ENCODE assay signal across 13 cellular contexts in the genomic region with DNA sequence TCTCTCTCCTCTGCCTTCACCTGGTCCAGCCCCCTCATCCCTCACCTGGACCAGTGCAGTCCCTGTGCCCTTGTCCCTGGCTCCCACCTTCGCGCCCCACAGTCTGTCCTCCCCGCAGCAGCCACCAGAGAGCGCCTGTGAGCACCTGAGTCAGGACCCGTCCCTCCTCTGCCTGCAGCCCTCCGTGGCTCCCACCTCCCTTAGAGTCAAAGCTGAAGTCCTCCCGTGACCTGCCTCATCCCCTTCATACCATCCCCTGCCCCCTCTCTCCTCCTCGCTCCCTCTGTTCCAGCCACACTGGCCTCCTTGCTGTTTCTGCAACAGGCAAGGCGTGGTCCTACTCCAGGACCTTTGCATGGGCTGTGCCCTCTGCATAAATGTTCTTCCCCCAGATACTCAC. TPM values are rescaled to one million over a fixed set of nuclear protein-coding genes. Genes with fewer than 3 reads are reported as not detected.
DNase-seq lines count a peak whose midpoint lies in the region; ATAC-seq, FAIRE-seq and TF ChIP-seq lines count a peak whose summit lies in the region.
"Had no signal": no experiment of that assay in that cellular context is flagged by ENCODE, and none has a peak within 500 bp of the region (broad histone marks: within the 10 kb centered on the region; RNA-seq: fewer than 3 reads in every experiment).

No MANE protein-coding gene starts in this region.

- H3K27ac Mint-ChIP-seq in WTC11: no peak overlapping the region

- no peak overlapping the region for H3K4me3 Mint-ChIP-seq in WTC11

- CTCF ChIA-PET in WTC11 (lab: Charles Lee): interaction anchor here (0.5 to 2.8 kb wide), 3 partner anchors 41 to 264 kb away, joined by 4 to 28 read pairs (median 4); no protein-coding TSS in a partner anchor

- no peaks in the 10 kb centered on the region for H3K36me3 Mint-ChIP-seq in WTC11

- no peak for FAIRE-seq in D721Med (lab: Jason Lieb, UNC)
- FAIRE-seq: G401.6, TTC549 had no signal

- H3K27ac ChIP-seq in vagina: no peak overlapping the region
- H3K27ac ChIP-seq: adrenal gland, Peyer's patch had no signal

- TF ChIP-seq POLR2A in vagina (IDR thresholded peaks at IDR 0.05) (no peak), lower leg skin (IDR thresholded peaks at IDR 0.05) (no peak)

- DNase-seq in D721Med (ENCODE audit: insufficient read length, low spot score) (no peak), GM20000 (ENCODE audit: low spot score) (no peak), WTC11 (ENCODE audit: low spot score) (peak; percentile 80), iPS-NIHi11 (ENCODE audit: low spot score) (peak; percentile 71), vagina (ENCODE audit: extremely low spot score in 2 of 2) (no peak), lower leg skin (ENCODE audit: low spot score in 2 of 2) (no peak)
- DNase-seq: adrenal gland, islet precursor cell, NCI-H2081 treated with DMSO at 0.1 percent for 48 hours, Peyer's patch had no signal

- 63 to 72% methylated on average over 9 of the region's 9 CpGs for WGBS in lower leg skin, 2 donors

- no peaks in the 10 kb centered on the region for H3K9me3 Mint-ChIP-seq in WTC11

- H3K9me3 ChIP-seq in vagina: no peaks in the 10 kb centered on the region
- H3K9me3 ChIP-seq: adrenal gland, Peyer's patch had no signal

- H3K27me3 Mint-ChIP-seq in WTC11 (ENCODE audit: low read depth): peaks cover 2% of the 10 kb centered on the region; the same call in 1 of the 2 replicates

- no peak overlapping the region for H3K4me3 ChIP-seq in vagina
- H3K4me3 ChIP-seq in lower leg skin (ENCODE audit: low read depth, poor library complexity, severe bottlenecking): no peak overlapping the region
- H3K4me3 ChIP-seq: adrenal gland, Peyer's patch had no signal

- intact Hi-C loops in vagina (cut with DNase I): no loop called here
- intact Hi-C loops in lower leg skin (cut with DNase I; ENCODE audit: low total_unique reads): no loop called here

- no peaks in the 10 kb centered on the region for H3K4me1 ChIP-seq in vagina
- H3K4me1 ChIP-seq: adrenal gland, Peyer's patch had no signal

- no peaks in the 10 kb centered on the region for H3K4me1 Mint-ChIP-seq in WTC11

- H3K27me3 ChIP-seq in vagina: no peaks in the 10 kb centered on the region
- H3K27me3 ChIP-seq: adrenal gland, Peyer's patch had no signal

- H3K36me3 ChIP-seq in vagina: no peaks in the 10 kb centered on the region
- H3K36me3 ChIP-seq: adrenal gland, Peyer's patch had no signal

- TF ChIP-seq CTCF in D721Med (IDR thresholded peaks at IDR 0.05; ENCODE audit: insufficient read depth, missing control alignments): peak; percentile 15
- peak; percentile 36 for TF ChIP-seq CTCF in GM20000 (IDR thresholded peaks at IDR 0.05; ENCODE audit: extremely low read depth, missing control alignments)
- TF ChIP-seq CTCF in WTC11 (IDR thresholded peaks at IDR 0.05): peak; percentile 49; the same call in 1 of the 2 replicates
- TF ChIP-seq CTCF in vagina (IDR thresholded peaks at IDR 0.05): no peak
- TF ChIP-seq CTCF in lower leg skin (IDR thresholded peaks at IDR 0.05): no peak

- POLR2A ChIA-PET in WTC11 (lab: Charles Lee): no interaction called here

- ATAC-seq in WTC11 (peak; percentile 69), GM21381 (IDR thresholded peaks at IDR 0.05; ENCODE audit: unreplicated experiment) (no peak)

TF ChIP-seq in WTC11, 78 proteins besides CTCF, POLR2A, EP300 and RAD21 (continues in another document):
- no peak for TF ChIP-seq GABPB1 (CRISPR knock-in tag; IDR thresholded peaks at IDR 0.05)
- no peak for TF ChIP-seq OVOL2 (CRISPR knock-in tag; IDR thresholded peaks at IDR 0.05; ENCODE audit: borderline replicate concordance)
- TF ChIP-seq, protein P1, sequence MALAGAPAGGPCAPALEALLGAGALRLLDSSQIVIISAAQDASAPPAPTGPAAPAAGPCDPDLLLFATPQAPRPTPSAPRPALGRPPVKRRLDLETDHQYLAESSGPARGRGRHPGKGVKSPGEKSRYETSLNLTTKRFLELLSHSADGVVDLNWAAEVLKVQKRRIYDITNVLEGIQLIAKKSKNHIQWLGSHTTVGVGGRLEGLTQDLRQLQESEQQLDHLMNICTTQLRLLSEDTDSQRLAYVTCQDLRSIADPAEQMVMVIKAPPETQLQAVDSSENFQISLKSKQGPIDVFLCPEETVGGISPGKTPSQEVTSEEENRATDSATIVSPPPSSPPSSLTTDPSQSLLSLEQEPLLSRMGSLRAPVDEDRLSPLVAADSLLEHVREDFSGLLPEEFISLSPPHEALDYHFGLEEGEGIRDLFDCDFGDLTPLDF (CRISPR knock-in tag; IDR thresholded peaks at IDR 0.05): no peak
- no peak for TF ChIP-seq RELA (CRISPR knock-in tag; IDR thresholded peaks at IDR 0.05; ENCODE audit: borderline replicate concordance)
- TF ChIP-seq ZNF138 (CRISPR knock-in tag; conservative IDR thresholded peaks at IDR 0.05): no peak
- TF ChIP-seq ZNF121 (CRISPR knock-in tag; IDR thresholded peaks at IDR 0.05): peak; percentile 26; the same call in 1 of the 2 replicates
- TF ChIP-seq TEAD1 (CRISPR knock-in tag; IDR thresholded peaks at IDR 0.05): no peak
- TF ChIP-seq, protein P2, sequence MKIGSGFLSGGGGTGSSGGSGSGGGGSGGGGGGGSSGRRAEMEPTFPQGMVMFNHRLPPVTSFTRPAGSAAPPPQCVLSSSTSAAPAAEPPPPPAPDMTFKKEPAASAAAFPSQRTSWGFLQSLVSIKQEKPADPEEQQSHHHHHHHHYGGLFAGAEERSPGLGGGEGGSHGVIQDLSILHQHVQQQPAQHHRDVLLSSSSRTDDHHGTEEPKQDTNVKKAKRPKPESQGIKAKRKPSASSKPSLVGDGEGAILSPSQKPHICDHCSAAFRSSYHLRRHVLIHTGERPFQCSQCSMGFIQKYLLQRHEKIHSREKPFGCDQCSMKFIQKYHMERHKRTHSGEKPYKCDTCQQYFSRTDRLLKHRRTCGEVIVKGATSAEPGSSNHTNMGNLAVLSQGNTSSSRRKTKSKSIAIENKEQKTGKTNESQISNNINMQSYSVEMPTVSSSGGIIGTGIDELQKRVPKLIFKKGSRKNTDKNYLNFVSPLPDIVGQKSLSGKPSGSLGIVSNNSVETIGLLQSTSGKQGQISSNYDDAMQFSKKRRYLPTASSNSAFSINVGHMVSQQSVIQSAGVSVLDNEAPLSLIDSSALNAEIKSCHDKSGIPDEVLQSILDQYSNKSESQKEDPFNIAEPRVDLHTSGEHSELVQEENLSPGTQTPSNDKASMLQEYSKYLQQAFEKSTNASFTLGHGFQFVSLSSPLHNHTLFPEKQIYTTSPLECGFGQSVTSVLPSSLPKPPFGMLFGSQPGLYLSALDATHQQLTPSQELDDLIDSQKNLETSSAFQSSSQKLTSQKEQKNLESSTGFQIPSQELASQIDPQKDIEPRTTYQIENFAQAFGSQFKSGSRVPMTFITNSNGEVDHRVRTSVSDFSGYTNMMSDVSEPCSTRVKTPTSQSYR (CRISPR knock-in tag; IDR thresholded peaks at IDR 0.05): no peak
- TF ChIP-seq, protein P3, sequence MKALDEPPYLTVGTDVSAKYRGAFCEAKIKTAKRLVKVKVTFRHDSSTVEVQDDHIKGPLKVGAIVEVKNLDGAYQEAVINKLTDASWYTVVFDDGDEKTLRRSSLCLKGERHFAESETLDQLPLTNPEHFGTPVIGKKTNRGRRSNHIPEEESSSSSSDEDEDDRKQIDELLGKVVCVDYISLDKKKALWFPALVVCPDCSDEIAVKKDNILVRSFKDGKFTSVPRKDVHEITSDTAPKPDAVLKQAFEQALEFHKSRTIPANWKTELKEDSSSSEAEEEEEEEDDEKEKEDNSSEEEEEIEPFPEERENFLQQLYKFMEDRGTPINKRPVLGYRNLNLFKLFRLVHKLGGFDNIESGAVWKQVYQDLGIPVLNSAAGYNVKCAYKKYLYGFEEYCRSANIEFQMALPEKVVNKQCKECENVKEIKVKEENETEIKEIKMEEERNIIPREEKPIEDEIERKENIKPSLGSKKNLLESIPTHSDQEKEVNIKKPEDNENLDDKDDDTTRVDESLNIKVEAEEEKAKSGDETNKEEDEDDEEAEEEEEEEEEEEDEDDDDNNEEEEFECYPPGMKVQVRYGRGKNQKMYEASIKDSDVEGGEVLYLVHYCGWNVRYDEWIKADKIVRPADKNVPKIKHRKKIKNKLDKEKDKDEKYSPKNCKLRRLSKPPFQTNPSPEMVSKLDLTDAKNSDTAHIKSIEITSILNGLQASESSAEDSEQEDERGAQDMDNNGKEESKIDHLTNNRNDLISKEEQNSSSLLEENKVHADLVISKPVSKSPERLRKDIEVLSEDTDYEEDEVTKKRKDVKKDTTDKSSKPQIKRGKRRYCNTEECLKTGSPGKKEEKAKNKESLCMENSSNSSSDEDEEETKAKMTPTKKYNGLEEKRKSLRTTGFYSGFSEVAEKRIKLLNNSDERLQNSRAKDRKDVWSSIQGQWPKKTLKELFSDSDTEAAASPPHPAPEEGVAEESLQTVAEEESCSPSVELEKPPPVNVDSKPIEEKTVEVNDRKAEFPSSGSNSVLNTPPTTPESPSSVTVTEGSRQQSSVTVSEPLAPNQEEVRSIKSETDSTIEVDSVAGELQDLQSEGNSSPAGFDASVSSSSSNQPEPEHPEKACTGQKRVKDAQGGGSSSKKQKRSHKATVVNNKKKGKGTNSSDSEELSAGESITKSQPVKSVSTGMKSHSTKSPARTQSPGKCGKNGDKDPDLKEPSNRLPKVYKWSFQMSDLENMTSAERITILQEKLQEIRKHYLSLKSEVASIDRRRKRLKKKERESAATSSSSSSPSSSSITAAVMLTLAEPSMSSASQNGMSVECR (CRISPR knock-in tag; IDR thresholded peaks at IDR 0.05; ENCODE audit: borderline replicate concordance): no peak
- TF ChIP-seq GTF2I (CRISPR knock-in tag; conservative IDR thresholded peaks at IDR 0.05): peak; percentile 96
- TF ChIP-seq TP53 (CRISPR knock-in tag; IDR thresholded peaks at IDR 0.05): no peak
- TF ChIP-seq, protein P4, sequence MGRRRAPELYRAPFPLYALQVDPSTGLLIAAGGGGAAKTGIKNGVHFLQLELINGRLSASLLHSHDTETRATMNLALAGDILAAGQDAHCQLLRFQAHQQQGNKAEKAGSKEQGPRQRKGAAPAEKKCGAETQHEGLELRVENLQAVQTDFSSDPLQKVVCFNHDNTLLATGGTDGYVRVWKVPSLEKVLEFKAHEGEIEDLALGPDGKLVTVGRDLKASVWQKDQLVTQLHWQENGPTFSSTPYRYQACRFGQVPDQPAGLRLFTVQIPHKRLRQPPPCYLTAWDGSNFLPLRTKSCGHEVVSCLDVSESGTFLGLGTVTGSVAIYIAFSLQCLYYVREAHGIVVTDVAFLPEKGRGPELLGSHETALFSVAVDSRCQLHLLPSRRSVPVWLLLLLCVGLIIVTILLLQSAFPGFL (CRISPR knock-in tag; IDR thresholded peaks at IDR 0.05; ENCODE audit: borderline replicate concordance): no peak

RNA-seq across cellular contexts. Expression of a gene that starts 10.3 kb away (rescaled TPM):
- total RNA-seq in WTC11 (2021) (7.7 to 10.6 TPM (median 9.0 TPM) in 3 replicates), vagina (not detected), lower leg skin (under 1 TPM in 2 of 4 donors, not detected in 2; 0.20 to 0.39 TPM)
- total RNA-seq: Peyer's patch had no signal

RNA-seq across cellular contexts. Expression of a gene that starts 49.1 kb away (rescaled TPM):
- total RNA-seq in WTC11 (2021) (99.9 to 113 TPM (median 105 TPM) in 3 replicates), vagina (34.9 TPM), lower leg skin (10 to 100 TPM; 28.4 to 40.4 (median 32.5) TPM)

RNA-seq across cellular contexts. Expression of a gene that starts 56.2 kb away (rescaled TPM):
- total RNA-seq in WTC11 (2021): 0.27 to 0.37 TPM (median 0.28 TPM) in 3 replicates
- total RNA-seq in vagina: not detected
- 1 to 10 TPM in 2 of 4 donors, under 1 TPM in 1, not detected in 1; 0.19 to 3.4 (median 2.2) TPM for total RNA-seq in lower leg skin

Comparison
In these comparisons a context has a peak if more than half of its experiments do, and no peak if none do; other contexts are left out.
1. DNase-seq: peak in WTC11 (single experiment) and iPS-NIHi11 (single experiment); none in D721Med (single experiment), GM20000 (single experiment), vagina (0 of 2) and lower leg skin (0 of 2).
2. CTCF ChIP-seq: peak in D721Med (single experiment), GM20000 (single experiment) and WTC11 (single experiment); none in vagina (0 of 3) and lower leg skin (0 of 3).